ENCODE assay signal across 9 cellular contexts in genomic region chr1:109783436-109783835, GRCh38. TPM values are rescaled to one million over a fixed set of nuclear protein-coding genes. Genes with fewer than 3 reads are reported as not detected.
DNase-seq lines count a peak whose midpoint lies in the region; ATAC-seq, FAIRE-seq and TF ChIP-seq lines count a peak whose summit lies in the region.
"Had no signal": no experiment of that assay in that cellular context is flagged by ENCODE, and none has a peak within 500 bp of the region (broad histone marks: within the 10 kb centered on the region; RNA-seq: fewer than 3 reads in every experiment).

No MANE protein-coding gene starts in this region.

- no peaks in the 10 kb centered on the region for H3K36me3 ChIP-seq in RWPE2 (ENCODE audit: low read depth)
- H3K36me3 ChIP-seq in tibial nerve: no peaks in the 10 kb centered on the region

- TF ChIP-seq EP300 in tibial nerve (IDR thresholded peaks at IDR 0.05): no peak

- H3K27ac ChIP-seq in RWPE2 (ENCODE audit: poor library complexity, severe bottlenecking) (peak overlapping the region; percentile 15), tibial nerve (peak overlapping the region in 2 of 4 donors; percentile 2 to 17)

- TF ChIP-seq CTCF in RWPE2 (IDR thresholded peaks at IDR 0.05; ENCODE audit: poor library complexity, severe bottlenecking): no peak
- no peak for TF ChIP-seq CTCF in fibroblast of pulmonary artery (IDR thresholded peaks at IDR 0.05; ENCODE audit: low read length, missing control alignments)
- no peak for TF ChIP-seq CTCF in tibial nerve (IDR thresholded peaks at IDR 0.05)

- no peak for TF ChIP-seq POLR2A in tibial nerve (IDR thresholded peaks at IDR 0.05)

- peaks cover 30% of the 10 kb centered on the region for H3K4me1 ChIP-seq in RWPE2 (ENCODE audit: insufficient read depth, poor library complexity, severe bottlenecking)
- H3K4me1 ChIP-seq in tibial nerve: peaks cover 0 to 42% (median 9%) of the 10 kb centered on the region in 4 donors

- H3K9me3 ChIP-seq in RWPE2 (ENCODE audit: severe bottlenecking) (no peaks in the 10 kb centered on the region), tibial nerve (no peaks in the 10 kb centered on the region)

- 42 to 50% methylated on average over 6 to 8 of the region's 8 CpGs for WGBS in tibial nerve, 2 donors

- H3K4me3 ChIP-seq in RWPE2 (ENCODE audit: severe bottlenecking) (no peak overlapping the region), fibroblast of pulmonary artery (replicated peaks; ENCODE audit: low read depth, low read length) (no peak overlapping the region), tibial nerve (no peak overlapping the region)

- peak; percentile 98 for ATAC-seq in RWPE2 (ENCODE audit: low read depth)
- ATAC-seq in GM21381 (IDR thresholded peaks at IDR 0.05; ENCODE audit: unreplicated experiment): no peak
- ATAC-seq: T-helper 17 cell had no signal

- peak; percentile 77 for DNase-seq in RWPE2 (ENCODE audit: low spot score)
- DNase-seq in fibroblast of pulmonary artery (ENCODE audit: low read depth): peak; percentile 78
- peak; percentile 63 for DNase-seq in pulmonary artery endothelial cell (ENCODE audit: low read depth, low spot score)
- DNase-seq in NCI-H526 (lab: John Stamatoyannopoulos, UW): no peak
- DNase-seq in OCI-M1 (lab: John Stamatoyannopoulos, UW): no peak
- no peak for DNase-seq in tibial nerve (ENCODE audit: low spot score in 2 of 2)
- DNase-seq: T-helper 17 cell had no signal

- no peaks in the 10 kb centered on the region for H3K27me3 ChIP-seq in RWPE2 (ENCODE audit: insufficient read depth, poor library complexity, severe bottlenecking)
- H3K27me3 ChIP-seq in tibial nerve: no peaks in the 10 kb centered on the region

- FAIRE-seq in G401.6 (lab: Jason Lieb, UNC): peak; percentile 94

RNA-seq across cellular contexts. Expression of gene EPS8L3, which starts 19.7 kb away (rescaled TPM):
- 0.26 TPM in 1 of 2 replicates, not detected in the other for total RNA-seq in pulmonary artery endothelial cell
- not detected for total RNA-seq in tibial nerve
- total RNA-seq: T-helper 17 cell had no signal

RNA-seq across cellular contexts. Expression of gene GSTM3, which starts 42.6 kb away (rescaled TPM):
- total RNA-seq in pulmonary artery endothelial cell (25.0 and 57.0 TPM in 2 replicates), tibial nerve (100 to 1,000 TPM in 1 of 4 donors, 10 to 100 TPM in 3; 37.2 to 134 (median 79.7) TPM)

Comparison
In these comparisons a context has a peak if more than half of its experiments do, and no peak if none do; other contexts are left out.
1. DNase-seq: peak in RWPE2 (single experiment), fibroblast of pulmonary artery (single experiment) and pulmonary artery endothelial cell (single experiment); none in NCI-H526 (0 of 2), OCI-M1 (single experiment) and tibial nerve (0 of 2).